ENCODE assay signal across 8 cellular contexts in genomic region chr14:102086972-102087761, GRCh38. TPM values are rescaled to one million over a fixed set of nuclear protein-coding genes. Genes with fewer than 3 reads are reported as not detected.
DNase-seq lines count a peak whose midpoint lies in the region; ATAC-seq and TF ChIP-seq lines count a peak whose summit lies in the region.

Gene HSP90AA1 (minus strand): TSS chr14:102087044. CDS start chr14:102086378, 666 bp downstream.

- H3K27me3 ChIP-seq in H7 (ENCODE audit: control insufficient read depth, insufficient read depth, low read length) (no peaks in the 10 kb centered on the region), MG63 (no peaks in the 10 kb centered on the region), neural cell (ENCODE audit: insufficient read depth, low read depth, low read length) (no peaks in the 10 kb centered on the region)

- TF ChIP-seq RAD21 in neural cell (conservative IDR thresholded peaks at IDR 0.05), result peak; percentile 12

- H3K4me3 Mint-ChIP-seq in stimulated activated naive CD8-positive, alpha-beta T cell treated with anti-CD3 and anti-CD28 coated beads, Interleukin-15, amount 100 ng/mL, for 72 hours, result peak within 1 kb of the TSS; percentile 95 to 97

- H3K9ac ChIP-seq in neural cell (ENCODE audit: low read length), result peak within 1 kb of the TSS; percentile 98

- H2AFZ ChIP-seq in neural cell (ENCODE audit: low read depth, low read length), result peak within 1 kb of the TSS; percentile 54

- peak within 1 kb of the TSS; percentile 99 for H3K27ac Mint-ChIP-seq in stimulated activated naive CD8-positive, alpha-beta T cell treated with anti-CD3 and anti-CD28 coated beads, Interleukin-15, amount 100 ng/mL, for 72 hours

- H3K4me3 ChIP-seq in H7 (ENCODE audit: insufficient read depth, low read depth, low read length) (peak within 1 kb of the TSS; percentile 90), MG63 (peak within 1 kb of the TSS; percentile 82), fibroblast of the aortic adventitia (ENCODE audit: low read depth, low read length) (peak within 1 kb of the TSS; percentile 77), neural cell (ENCODE audit: low read length) (peak within 1 kb of the TSS; percentile 91)

- peak within 1 kb of the TSS; percentile 87 for H3K4me2 ChIP-seq in neural cell (ENCODE audit: low read length)

- H3K9me3 Mint-ChIP-seq in stimulated activated naive CD8-positive, alpha-beta T cell treated with anti-CD3 and anti-CD28 coated beads, Interleukin-15, amount 100 ng/mL, for 72 hours, result no peaks in the 10 kb centered on the region

- H3F3A ChIP-seq in neural cell (ENCODE audit: insufficient read depth, low read length, poor library complexity, severe bottlenecking), result no peaks in the 10 kb centered on the region

- no peaks in the 10 kb centered on the region for H3K27me3 Mint-ChIP-seq in stimulated activated naive CD8-positive, alpha-beta T cell treated with anti-CD3 and anti-CD28 coated beads, Interleukin-15, amount 100 ng/mL, for 72 hours

- peak; percentile 89 for TF ChIP-seq EP300 in neural cell (conservative IDR thresholded peaks at IDR 0.05; ENCODE audit: poor library complexity, severe bottlenecking)

- peak; percentile 8 for TF ChIP-seq CTCF in fibroblast of the aortic adventitia (IDR thresholded peaks at IDR 0.05; ENCODE audit: insufficient read depth, low read length)
- no peak for TF ChIP-seq CTCF in neural cell (IDR thresholded peaks at IDR 0.05; ENCODE audit: poor library complexity, severe bottlenecking)

- H3K36me3 ChIP-seq in H7 (replicated peaks; ENCODE audit: control insufficient read depth, insufficient read depth, low read length) (peaks cover 31% of the 10 kb centered on the region), MG63 (peaks cover 41% of the 10 kb centered on the region), neural cell (ENCODE audit: insufficient read depth, low read length) (peaks cover 8% of the 10 kb centered on the region)

- H3K9me3 ChIP-seq in MG63 (no peaks in the 10 kb centered on the region), neural cell (ENCODE audit: low read length) (no peaks in the 10 kb centered on the region)

- DNase-seq in ELR (ENCODE audit: low read depth) (peak; percentile 95), H7 (peak; percentile 100), MG63 (peak; percentile 84), SHP77 (lab: John Stamatoyannopoulos, UW) (peak; percentile 81 to 89), fibroblast of the aortic adventitia (ENCODE audit: low read depth) (peak; percentile 88)
- DNase-seq in activated effector memory CD4-positive, alpha-beta T cell treated with Interleukin-2 at 50 U/mL for 16 hours, result peak; percentile 93
- DNase-seq in stimulated activated naive CD8-positive, alpha-beta T cell treated with anti-CD3 and anti-CD28 coated beads, Interleukin-15, amount 100 ng/mL, for 72 hours, result peak; percentile 95 to 96

- H3K9me2 ChIP-seq in neural cell (ENCODE audit: insufficient read depth, low read length), result no peaks in the 10 kb centered on the region

- H3K4me1 Mint-ChIP-seq in stimulated activated naive CD8-positive, alpha-beta T cell treated with anti-CD3 and anti-CD28 coated beads, Interleukin-15, amount 100 ng/mL, for 72 hours, result peaks cover 67% of the 10 kb centered on the region

- H3K27ac ChIP-seq in neural cell (ENCODE audit: low read length), result peak within 1 kb of the TSS; percentile 94

- H3K79me2 ChIP-seq in neural cell (replicated peaks; ENCODE audit: insufficient read depth, low read length), result peaks cover 22% of the 10 kb centered on the region

- peak; percentile 81 for ATAC-seq in stimulated activated naive CD8-positive, alpha-beta T cell treated with anti-CD3 and anti-CD28 coated beads, Interleukin-15, amount 100 ng/mL, for 72 hours

- H4K20me1 ChIP-seq in neural cell (ENCODE audit: insufficient read depth), result no peaks in the 10 kb centered on the region

TF ChIP-seq in neural cell, 6 proteins besides CTCF, POLR2A, EP300 and RAD21:
- TF ChIP-seq SMC3 (conservative IDR thresholded peaks at IDR 0.05; ENCODE audit: poor library complexity) (peak; percentile 46), EZH2 (IDR thresholded peaks at IDR 0.05; ENCODE audit: borderline replicate concordance, insufficient read depth, low read length, poor library complexity, severe bottlenecking) (no peak), REST (IDR thresholded peaks at IDR 0.05; ENCODE audit: borderline replicate concordance) (peak; percentile 68), POLR2AphosphoS5 (IDR thresholded peaks at IDR 0.05) (peak; percentile 99), MXI1 (conservative IDR thresholded peaks at IDR 0.05; ENCODE audit: poor library complexity, severe bottlenecking) (peak; percentile 89)

RNA-seq across cellular contexts. Expression of gene HSP90AA1, which starts in this region (rescaled TPM):
- total RNA-seq in H7 (2014; rRNA removed; shearing (Covaris generic)), result 183 and 254 TPM in 2 replicates
- 158 and 180 TPM in 2 replicates for total RNA-seq in MG63 (2014; rRNA removed; shearing (Covaris generic); ENCODE audit: low replicate concordance)
- 323 and 368 TPM in 2 replicates for total RNA-seq in fibroblast of the aortic adventitia (ENCODE audit: low replicate concordance)
- 206 and 232 TPM in 2 replicates for polyA plus RNA-seq in neural cell
- polyA minus RNA-seq in neural cell, result 396 and 605 TPM in 2 replicates

Comparison
In these comparisons a context has a peak if more than half of its experiments do, and no peak if none do; other contexts are left out.
1. Peak in every context shown above with its lines: DNase-seq, ATAC-seq, H3K4me3 ChIP-seq and H3K27ac ChIP-seq.